ENCODE assay signal across 8 cellular contexts in the genomic region with DNA sequence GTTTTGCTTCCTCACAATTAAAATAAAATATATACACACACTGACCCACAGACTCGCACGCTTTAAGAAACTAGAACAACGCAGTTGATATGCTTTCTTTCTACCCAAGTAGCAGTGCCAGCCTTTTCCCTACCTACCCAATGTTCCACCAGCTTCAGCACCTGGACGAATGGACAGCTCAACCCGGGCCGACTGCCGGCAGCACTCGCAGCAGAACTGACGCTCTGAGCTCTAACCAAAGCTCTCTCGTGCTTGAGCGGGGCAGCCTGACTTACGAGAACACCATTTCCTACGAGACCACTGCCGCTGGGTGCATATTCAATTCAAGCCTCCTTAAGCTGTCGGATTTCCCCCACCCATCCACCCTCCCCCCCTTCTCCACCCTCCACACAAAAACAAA.
DNase-seq lines count a peak whose midpoint lies in the region; ATAC-seq and TF ChIP-seq lines count a peak whose summit lies in the region.

No MANE protein-coding gene starts in this region.

- H3K4me1 Mint-ChIP-seq in CD8-positive, alpha-beta memory T cell = peaks cover 30 to 47% (median 44%) of the 10 kb centered on the region in 3 donors
- H3K4me1 Mint-ChIP-seq in mesothelial cell of epicardium = peaks cover 31% of the 10 kb centered on the region

- H3K27me3 Mint-ChIP-seq in CD8-positive, alpha-beta memory T cell = peaks cover 66 to 90% of the 10 kb centered on the region in 2 donors
- H3K27me3 Mint-ChIP-seq in mesothelial cell of epicardium (ENCODE audit: low read depth) = peaks cover 90% of the 10 kb centered on the region

- H3K4me3 Mint-ChIP-seq in CD8-positive, alpha-beta memory T cell = peak overlapping the region in 2 of 7 donors; percentile 5 to 72
- peak overlapping the region; percentile 24 for H3K4me3 Mint-ChIP-seq in mesothelial cell of epicardium

- H3K9me3 ChIP-seq in CD8-positive, alpha-beta memory T cell (ENCODE audit: low read length) = no peaks in the 10 kb centered on the region

- peak; percentile 16 for TF ChIP-seq CTCF in epithelial cell of esophagus (IDR thresholded peaks at IDR 0.05; ENCODE audit: insufficient read depth, low read depth, low read length, missing control alignments)
- no peak for TF ChIP-seq CTCF in mesothelial cell of epicardium (IDR thresholded peaks at IDR 0.05; ENCODE audit: unreplicated experiment)

- H3K27ac ChIP-seq in CD8-positive, alpha-beta memory T cell (ENCODE audit: low read depth, low read length) = no peak overlapping the region

- H3K4me1 ChIP-seq in CD8-positive, alpha-beta memory T cell (ENCODE audit: insufficient read depth, low read length) = peaks cover 20% of the 10 kb centered on the region

- POLR2A ChIA-PET in CD8-positive, alpha-beta memory T cell (lab: Charles Lee) = interaction anchor here (1.0 kb wide), 1 partner anchor 127 kb away, joined by 5 read pairs; a partner anchor contains a TSS

- no peak overlapping the region for H3K27ac Mint-ChIP-seq in CD8-positive, alpha-beta memory T cell
- no peak overlapping the region for H3K27ac Mint-ChIP-seq in mesothelial cell of epicardium

- CTCF ChIA-PET in CD8-positive, alpha-beta memory T cell (lab: Charles Lee) = interaction anchor here (1.1 kb wide), 1 partner anchor 1212 kb away, joined by 3 read pairs; no protein-coding TSS in a partner anchor

- peaks cover 0 to 5% (median 2%) of the 10 kb centered on the region in 5 donors for H3K9me3 Mint-ChIP-seq in CD8-positive, alpha-beta memory T cell
- no peaks in the 10 kb centered on the region for H3K9me3 Mint-ChIP-seq in mesothelial cell of epicardium

- no peak for ATAC-seq in GM21447 (IDR thresholded peaks at IDR 0.05; ENCODE audit: unreplicated experiment)

- no peak overlapping the region for H3K4me3 ChIP-seq in CD8-positive, alpha-beta memory T cell (ENCODE audit: low read length)
- no peak overlapping the region for H3K4me3 ChIP-seq in epithelial cell of esophagus (ENCODE audit: low read length)

- H3K36me3 ChIP-seq in CD8-positive, alpha-beta memory T cell (ENCODE audit: insufficient read depth, low read length) = no peaks in the 10 kb centered on the region

- H3K27me3 ChIP-seq in CD8-positive, alpha-beta memory T cell (ENCODE audit: insufficient read depth, low read length, poor library complexity, severe bottlenecking) = peaks cover 68% of the 10 kb centered on the region

- no peaks in the 10 kb centered on the region for H3K36me3 Mint-ChIP-seq in CD8-positive, alpha-beta memory T cell
- no peaks in the 10 kb centered on the region for H3K36me3 Mint-ChIP-seq in mesothelial cell of epicardium

- peak; percentile 38 to 75 (median 53) for DNase-seq in CD8-positive, alpha-beta memory T cell
- DNase-seq in HCEC 1CT (peak; percentile 90), NCI-H460 (ENCODE audit: extremely low read depth, low read depth) (peak; percentile 57), epithelial cell of esophagus (ENCODE audit: low read depth) (peak; percentile 88), mesothelial cell of epicardium (ENCODE audit: low spot score in 2 of 2, unreplicated experiment in 2 of 2) (peak; percentile 63 to 90)
- peak; percentile 80 for DNase-seq in activated CD8-positive, alpha-beta memory T cell treated with anti-CD3 and anti-CD28 coated beads for 24 hours
- peak; percentile 84 for DNase-seq in stimulated activated CD8-positive, alpha-beta memory T cell treated with anti-CD3 and anti-CD28 coated beads, Interleukin-4, amount 100 ng/mL, for 48 hours
